ENCODE assay signal across 1 cellular context in genomic region chr2:172226244-172227061, GRCh38.
A peak's percentile ranks its signal among the peaks of the same experiment; 100 is the strongest.
TF ChIP-seq lines count a peak whose summit lies in the region.

No MANE protein-coding gene starts in this region.

TF ChIP-seq in K562, 482 proteins besides CTCF, POLR2A, EP300 and RAD21 (continued from another document):
- TF ChIP-seq, protein P1, sequence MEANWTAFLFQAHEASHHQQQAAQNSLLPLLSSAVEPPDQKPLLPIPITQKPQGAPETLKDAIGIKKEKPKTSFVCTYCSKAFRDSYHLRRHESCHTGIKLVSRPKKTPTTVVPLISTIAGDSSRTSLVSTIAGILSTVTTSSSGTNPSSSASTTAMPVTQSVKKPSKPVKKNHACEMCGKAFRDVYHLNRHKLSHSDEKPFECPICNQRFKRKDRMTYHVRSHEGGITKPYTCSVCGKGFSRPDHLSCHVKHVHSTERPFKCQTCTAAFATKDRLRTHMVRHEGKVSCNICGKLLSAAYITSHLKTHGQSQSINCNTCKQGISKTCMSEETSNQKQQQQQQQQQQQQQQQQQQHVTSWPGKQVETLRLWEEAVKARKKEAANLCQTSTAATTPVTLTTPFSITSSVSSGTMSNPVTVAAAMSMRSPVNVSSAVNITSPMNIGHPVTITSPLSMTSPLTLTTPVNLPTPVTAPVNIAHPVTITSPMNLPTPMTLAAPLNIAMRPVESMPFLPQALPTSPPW (CRISPR knock-in tag; IDR thresholded peaks at IDR 0.05), result peak; percentile 81
- TF ChIP-seq ZNF584 (CRISPR knock-in tag; IDR thresholded peaks at IDR 0.05; ENCODE audit: low read depth), result no peak
- TF ChIP-seq CREM (IDR thresholded peaks at IDR 0.05; ENCODE audit: low read depth), result 0 out of 2 replicates have a peak, but pooled peaks have one; percentile 35
- TF ChIP-seq PHF20 (IDR thresholded peaks at IDR 0.05; ENCODE audit: partially characterized antibody), result no peak
- peak; percentile 35; the same call in 1 of the 2 replicates for TF ChIP-seq SMC3 (conservative IDR thresholded peaks at IDR 0.05; ENCODE audit: insufficient read depth, low read depth, low read length)
- 0 out of 2 replicates have a peak, but pooled peaks have one; percentile 15 for TF ChIP-seq JUND (IDR thresholded peaks at IDR 0.05; ENCODE audit: borderline replicate concordance, low read depth, low read length)
- TF ChIP-seq JUND (tag; IDR thresholded peaks at IDR 0.05; ENCODE audit: borderline replicate concordance, low read depth, low read length), result no peak
- TF ChIP-seq ZFX (CRISPR knock-in tag; IDR thresholded peaks at IDR 0.05), result no peak
- no peak for TF ChIP-seq RHOXF2B (CRISPR knock-in tag; conservative IDR thresholded peaks at IDR 0.05)
- peak; percentile 80 for TF ChIP-seq EGR1 (conservative IDR thresholded peaks at IDR 0.05)
- peak; percentile 26; the same call in 1 of the 2 replicates for TF ChIP-seq DEAF1 (CRISPR knock-in tag; IDR thresholded peaks at IDR 0.05)
- TF ChIP-seq, protein P2, sequence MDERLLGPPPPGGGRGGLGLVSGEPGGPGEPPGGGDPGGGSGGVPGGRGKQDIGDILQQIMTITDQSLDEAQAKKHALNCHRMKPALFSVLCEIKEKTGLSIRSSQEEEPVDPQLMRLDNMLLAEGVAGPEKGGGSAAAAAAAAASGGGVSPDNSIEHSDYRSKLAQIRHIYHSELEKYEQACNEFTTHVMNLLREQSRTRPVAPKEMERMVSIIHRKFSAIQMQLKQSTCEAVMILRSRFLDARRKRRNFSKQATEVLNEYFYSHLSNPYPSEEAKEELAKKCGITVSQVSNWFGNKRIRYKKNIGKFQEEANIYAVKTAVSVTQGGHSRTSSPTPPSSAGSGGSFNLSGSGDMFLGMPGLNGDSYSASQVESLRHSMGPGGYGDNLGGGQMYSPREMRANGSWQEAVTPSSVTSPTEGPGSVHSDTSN (CRISPR knock-in tag; IDR thresholded peaks at IDR 0.05; ENCODE audit: low read depth), result no peak
- TF ChIP-seq, protein P2 (tag; conservative IDR thresholded peaks at IDR 0.05; ENCODE audit: low read depth), result peak; percentile 47; the same call in 1 of the 2 replicates
- TF ChIP-seq XRCC5 (IDR thresholded peaks at IDR 0.05; ENCODE audit: low read depth, low read length), result no peak
